In the genomic region with DNA sequence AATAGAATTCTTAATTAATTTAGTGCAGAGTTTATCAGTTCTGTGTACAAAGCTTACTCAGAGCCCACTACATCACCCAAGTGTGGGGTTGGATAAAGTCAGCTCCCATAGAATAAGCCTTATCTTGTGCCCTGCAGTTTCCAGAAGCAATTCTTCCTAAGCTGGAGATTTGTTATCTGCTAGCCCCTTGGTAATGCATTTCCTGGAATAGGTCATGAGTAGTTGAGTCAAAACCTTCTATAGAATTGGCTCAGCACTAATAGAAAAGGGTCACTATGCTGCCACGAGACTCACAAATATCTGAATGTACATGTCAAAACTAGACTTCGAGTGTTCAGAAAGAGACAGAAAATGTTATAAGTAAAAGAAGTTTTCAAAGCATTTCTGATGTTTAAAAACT, we compare ENCODE assay signal across 1 cellular context.
TF ChIP-seq lines count a peak whose summit lies in the region.

No MANE protein-coding gene starts in this region.

TF ChIP-seq in K562, 482 proteins besides CTCF, POLR2A, EP300 and RAD21 (continued from another document and continues in another):
- TF ChIP-seq, protein P1, sequence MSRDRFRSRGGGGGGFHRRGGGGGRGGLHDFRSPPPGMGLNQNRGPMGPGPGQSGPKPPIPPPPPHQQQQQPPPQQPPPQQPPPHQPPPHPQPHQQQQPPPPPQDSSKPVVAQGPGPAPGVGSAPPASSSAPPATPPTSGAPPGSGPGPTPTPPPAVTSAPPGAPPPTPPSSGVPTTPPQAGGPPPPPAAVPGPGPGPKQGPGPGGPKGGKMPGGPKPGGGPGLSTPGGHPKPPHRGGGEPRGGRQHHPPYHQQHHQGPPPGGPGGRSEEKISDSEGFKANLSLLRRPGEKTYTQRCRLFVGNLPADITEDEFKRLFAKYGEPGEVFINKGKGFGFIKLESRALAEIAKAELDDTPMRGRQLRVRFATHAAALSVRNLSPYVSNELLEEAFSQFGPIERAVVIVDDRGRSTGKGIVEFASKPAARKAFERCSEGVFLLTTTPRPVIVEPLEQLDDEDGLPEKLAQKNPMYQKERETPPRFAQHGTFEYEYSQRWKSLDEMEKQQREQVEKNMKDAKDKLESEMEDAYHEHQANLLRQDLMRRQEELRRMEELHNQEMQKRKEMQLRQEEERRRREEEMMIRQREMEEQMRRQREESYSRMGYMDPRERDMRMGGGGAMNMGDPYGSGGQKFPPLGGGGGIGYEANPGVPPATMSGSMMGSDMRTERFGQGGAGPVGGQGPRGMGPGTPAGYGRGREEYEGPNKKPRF (IDR thresholded peaks at IDR 0.05; ENCODE audit: low read depth, low read length) = no peak
- TF ChIP-seq, protein P2, sequence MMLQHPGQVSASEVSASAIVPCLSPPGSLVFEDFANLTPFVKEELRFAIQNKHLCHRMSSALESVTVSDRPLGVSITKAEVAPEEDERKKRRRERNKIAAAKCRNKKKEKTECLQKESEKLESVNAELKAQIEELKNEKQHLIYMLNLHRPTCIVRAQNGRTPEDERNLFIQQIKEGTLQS (IDR thresholded peaks at IDR 0.05) = peak; percentile 94
- TF ChIP-seq, protein P2 (CRISPR knock-in tag; conservative IDR thresholded peaks at IDR 0.05) = no peak
- peak; percentile 93 for TF ChIP-seq HMGN3 (IDR thresholded peaks at IDR 0.05; ENCODE audit: borderline replicate concordance, extremely low read depth, insufficient read length, low read depth, low read length)
- peak; percentile 97 for TF ChIP-seq TCF3 (CRISPR knock-in tag; IDR thresholded peaks at IDR 0.05)
- TF ChIP-seq, protein P3, sequence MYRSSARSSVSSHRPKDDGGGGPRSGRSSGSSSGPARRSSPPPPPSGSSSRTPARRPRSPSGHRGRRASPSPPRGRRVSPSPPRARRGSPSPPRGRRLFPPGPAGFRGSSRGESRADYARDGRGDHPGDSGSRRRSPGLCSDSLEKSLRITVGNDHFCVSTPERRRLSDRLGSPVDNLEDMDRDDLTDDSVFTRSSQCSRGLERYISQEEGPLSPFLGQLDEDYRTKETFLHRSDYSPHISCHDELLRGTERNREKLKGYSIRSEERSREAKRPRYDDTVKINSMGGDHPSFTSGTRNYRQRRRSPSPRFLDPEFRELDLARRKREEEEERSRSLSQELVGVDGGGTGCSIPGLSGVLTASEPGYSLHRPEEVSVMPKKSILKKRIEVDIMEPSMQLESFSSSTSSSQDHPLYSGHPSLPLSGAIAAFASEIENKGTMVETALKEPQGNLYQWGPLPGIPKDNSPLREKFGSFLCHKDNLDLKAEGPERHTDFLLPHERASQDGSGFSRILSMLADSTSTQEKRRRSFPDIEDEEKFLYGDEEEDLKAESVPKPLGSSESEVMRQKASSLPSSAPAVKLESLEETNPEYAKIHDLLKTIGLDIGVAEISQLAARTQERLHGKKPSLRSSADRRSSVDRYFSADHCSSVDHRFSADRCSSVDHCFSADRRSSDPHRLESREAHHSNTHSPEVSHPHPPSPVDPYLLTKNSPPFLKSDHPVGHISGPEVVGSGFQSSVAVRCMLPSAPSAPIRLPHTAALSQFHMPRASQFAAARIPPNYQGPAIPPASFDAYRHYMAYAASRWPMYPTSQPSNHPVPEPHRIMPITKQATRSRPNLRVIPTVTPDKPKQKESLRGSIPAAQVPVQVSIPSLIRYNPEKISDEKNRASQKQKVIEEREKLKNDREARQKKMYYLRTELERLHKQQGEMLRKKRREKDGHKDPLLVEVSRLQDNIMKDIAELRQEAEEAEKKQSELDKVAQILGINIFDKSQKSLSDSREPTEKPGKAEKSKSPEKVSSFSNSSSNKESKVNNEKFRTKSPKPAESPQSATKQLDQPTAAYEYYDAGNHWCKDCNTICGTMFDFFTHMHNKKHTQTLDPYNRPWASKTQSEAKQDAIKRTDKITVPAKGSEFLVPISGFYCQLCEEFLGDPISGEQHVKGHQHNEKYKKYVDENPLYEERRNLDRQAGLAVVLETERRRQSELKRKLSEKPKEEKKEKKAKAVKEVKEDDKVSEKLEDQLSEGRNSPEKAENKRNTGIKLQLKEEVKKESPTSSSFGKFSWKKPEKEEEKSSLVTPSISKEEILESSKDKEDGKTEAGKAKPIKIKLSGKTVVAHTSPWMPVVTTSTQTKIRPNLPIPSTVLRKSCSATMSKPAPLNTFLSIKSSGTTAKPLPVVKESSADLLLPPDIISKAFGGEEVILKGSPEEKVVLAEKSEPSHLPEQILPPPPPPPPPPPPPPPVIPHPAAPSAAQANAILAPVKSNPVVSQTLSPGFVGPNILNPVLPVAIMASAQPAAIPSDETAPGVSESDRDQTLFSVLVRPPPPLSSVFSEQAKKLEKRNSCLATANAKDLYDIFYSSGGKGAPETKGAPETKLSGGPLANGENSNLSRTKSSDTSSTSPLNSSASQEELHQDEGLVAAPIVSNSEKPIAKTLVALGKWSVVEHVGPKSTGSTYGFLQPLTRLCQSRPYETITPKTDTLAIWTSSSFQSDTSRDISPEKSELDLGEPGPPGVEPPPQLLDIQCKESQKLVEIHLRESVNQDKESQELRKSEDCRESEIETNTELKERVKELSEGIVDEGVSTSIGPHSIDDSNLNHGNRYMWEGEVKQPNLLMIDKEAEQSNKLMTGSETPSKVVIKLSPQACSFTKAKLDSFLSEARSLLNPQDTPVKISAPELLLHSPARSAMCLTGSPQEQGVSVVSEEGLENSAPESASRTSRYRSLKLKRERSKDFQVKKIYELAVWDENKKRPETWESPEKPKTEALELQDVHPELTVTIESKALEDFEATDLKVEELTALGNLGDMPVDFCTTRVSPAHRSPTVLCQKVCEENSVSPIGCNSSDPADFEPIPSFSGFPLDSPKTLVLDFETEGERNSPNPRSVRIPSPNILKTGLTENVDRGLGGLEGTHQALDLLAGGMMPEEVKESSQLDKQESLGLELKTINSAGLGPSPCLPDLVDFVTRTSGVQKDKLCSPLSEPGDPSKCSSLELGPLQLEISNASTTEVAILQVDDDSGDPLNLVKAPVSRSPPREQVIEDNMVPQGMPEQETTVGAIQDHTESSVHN (IDR thresholded peaks at IDR 0.05; ENCODE audit: borderline replicate concordance in 1 of 2, low read depth in 1 of 2) = 0 out of 4 replicates have a peak, but pooled peaks of 1 of the 2 experiments have one; percentile 30
- peak; percentile 84 for TF ChIP-seq MYNN (IDR thresholded peaks at IDR 0.05)
- no peak for TF ChIP-seq MYNN (CRISPR knock-in tag; IDR thresholded peaks at IDR 0.05)
- TF ChIP-seq SMARCA4 (IDR thresholded peaks at IDR 0.05) = peak; percentile 100
- TF ChIP-seq, protein P4, sequence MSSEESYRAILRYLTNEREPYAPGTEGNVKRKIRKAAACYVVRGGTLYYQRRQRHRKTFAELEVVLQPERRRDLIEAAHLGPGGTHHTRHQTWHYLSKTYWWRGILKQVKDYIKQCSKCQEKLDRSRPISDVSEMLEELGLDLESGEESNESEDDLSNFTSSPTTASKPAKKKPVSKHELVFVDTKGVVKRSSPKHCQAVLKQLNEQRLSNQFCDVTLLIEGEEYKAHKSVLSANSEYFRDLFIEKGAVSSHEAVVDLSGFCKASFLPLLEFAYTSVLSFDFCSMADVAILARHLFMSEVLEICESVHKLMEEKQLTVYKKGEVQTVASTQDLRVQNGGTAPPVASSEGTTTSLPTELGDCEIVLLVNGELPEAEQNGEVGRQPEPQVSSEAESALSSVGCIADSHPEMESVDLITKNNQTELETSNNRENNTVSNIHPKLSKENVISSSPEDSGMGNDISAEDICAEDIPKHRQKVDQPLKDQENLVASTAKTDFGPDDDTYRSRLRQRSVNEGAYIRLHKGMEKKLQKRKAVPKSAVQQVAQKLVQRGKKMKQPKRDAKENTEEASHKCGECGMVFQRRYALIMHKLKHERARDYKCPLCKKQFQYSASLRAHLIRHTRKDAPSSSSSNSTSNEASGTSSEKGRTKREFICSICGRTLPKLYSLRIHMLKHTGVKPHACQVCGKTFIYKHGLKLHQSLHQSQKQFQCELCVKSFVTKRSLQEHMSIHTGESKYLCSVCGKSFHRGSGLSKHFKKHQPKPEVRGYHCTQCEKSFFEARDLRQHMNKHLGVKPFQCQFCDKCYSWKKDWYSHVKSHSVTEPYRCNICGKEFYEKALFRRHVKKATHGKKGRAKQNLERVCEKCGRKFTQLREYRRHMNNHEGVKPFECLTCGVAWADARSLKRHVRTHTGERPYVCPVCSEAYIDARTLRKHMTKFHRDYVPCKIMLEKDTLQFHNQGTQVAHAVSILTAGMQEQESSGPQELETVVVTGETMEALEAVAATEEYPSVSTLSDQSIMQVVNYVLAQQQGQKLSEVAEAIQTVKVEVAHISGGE (CRISPR knock-in tag; IDR thresholded peaks at IDR 0.05) = peak in 1 of 3 experiments; percentile 57; a peak in 1 of 6 replicates
- peak; percentile 92 for TF ChIP-seq JUN (IDR thresholded peaks at IDR 0.05; ENCODE audit: borderline replicate concordance, low read depth, low read length)
- TF ChIP-seq JUN (CRISPR knock-in tag; IDR thresholded peaks at IDR 0.05; ENCODE audit: borderline replicate concordance) = no peak
- TF ChIP-seq, protein P5, sequence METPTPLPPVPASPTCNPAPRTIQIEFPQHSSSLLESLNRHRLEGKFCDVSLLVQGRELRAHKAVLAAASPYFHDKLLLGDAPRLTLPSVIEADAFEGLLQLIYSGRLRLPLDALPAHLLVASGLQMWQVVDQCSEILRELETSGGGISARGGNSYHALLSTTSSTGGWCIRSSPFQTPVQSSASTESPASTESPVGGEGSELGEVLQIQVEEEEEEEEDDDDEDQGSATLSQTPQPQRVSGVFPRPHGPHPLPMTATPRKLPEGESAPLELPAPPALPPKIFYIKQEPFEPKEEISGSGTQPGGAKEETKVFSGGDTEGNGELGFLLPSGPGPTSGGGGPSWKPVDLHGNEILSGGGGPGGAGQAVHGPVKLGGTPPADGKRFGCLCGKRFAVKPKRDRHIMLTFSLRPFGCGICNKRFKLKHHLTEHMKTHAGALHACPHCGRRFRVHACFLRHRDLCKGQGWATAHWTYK (CRISPR knock-in tag; IDR thresholded peaks at IDR 0.05) = peak; percentile 23; the same call in 1 of the 2 replicates
- TF ChIP-seq SMARCE1 (IDR thresholded peaks at IDR 0.05) = peak; percentile 99
- no peak for TF ChIP-seq SPI1 (IDR thresholded peaks at IDR 0.05; ENCODE audit: borderline replicate concordance, low read depth, low read length)
- TF ChIP-seq CBFA2T2 (conservative IDR thresholded peaks at IDR 0.05) = peak; percentile 98
- TF ChIP-seq KLF16 (IDR thresholded peaks at IDR 0.05) = peak; percentile 97
- TF ChIP-seq TCF7 (IDR thresholded peaks at IDR 0.05; ENCODE audit: borderline replicate concordance) = peak; percentile 61; the same call in 1 of the 2 replicates
- peak in 1 of 2 experiments; percentile 90; a peak in 2 of 4 replicates for TF ChIP-seq FOXA3 (CRISPR knock-in tag; conservative IDR thresholded peaks at IDR 0.05 in 1 of 2, IDR thresholded peaks at IDR 0.05 in 1 of 2)
- no peak for TF ChIP-seq SUPT5H (IDR thresholded peaks at IDR 0.05)
- TF ChIP-seq, protein P6, sequence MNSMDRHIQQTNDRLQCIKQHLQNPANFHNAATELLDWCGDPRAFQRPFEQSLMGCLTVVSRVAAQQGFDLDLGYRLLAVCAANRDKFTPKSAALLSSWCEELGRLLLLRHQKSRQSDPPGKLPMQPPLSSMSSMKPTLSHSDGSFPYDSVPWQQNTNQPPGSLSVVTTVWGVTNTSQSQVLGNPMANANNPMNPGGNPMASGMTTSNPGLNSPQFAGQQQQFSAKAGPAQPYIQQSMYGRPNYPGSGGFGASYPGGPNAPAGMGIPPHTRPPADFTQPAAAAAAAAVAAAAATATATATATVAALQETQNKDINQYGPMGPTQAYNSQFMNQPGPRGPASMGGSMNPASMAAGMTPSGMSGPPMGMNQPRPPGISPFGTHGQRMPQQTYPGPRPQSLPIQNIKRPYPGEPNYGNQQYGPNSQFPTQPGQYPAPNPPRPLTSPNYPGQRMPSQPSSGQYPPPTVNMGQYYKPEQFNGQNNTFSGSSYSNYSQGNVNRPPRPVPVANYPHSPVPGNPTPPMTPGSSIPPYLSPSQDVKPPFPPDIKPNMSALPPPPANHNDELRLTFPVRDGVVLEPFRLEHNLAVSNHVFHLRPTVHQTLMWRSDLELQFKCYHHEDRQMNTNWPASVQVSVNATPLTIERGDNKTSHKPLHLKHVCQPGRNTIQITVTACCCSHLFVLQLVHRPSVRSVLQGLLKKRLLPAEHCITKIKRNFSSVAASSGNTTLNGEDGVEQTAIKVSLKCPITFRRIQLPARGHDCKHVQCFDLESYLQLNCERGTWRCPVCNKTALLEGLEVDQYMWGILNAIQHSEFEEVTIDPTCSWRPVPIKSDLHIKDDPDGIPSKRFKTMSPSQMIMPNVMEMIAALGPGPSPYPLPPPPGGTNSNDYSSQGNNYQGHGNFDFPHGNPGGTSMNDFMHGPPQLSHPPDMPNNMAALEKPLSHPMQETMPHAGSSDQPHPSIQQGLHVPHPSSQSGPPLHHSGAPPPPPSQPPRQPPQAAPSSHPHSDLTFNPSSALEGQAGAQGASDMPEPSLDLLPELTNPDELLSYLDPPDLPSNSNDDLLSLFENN (IDR thresholded peaks at IDR 0.05; ENCODE audit: low read depth in 2 of 2, low read length in 2 of 2) = peak in 1 of 2 experiments; percentile 93; a peak in 2 of 4 replicates
- TF ChIP-seq ZNF583 (CRISPR knock-in tag; IDR thresholded peaks at IDR 0.05) = peak; percentile 71; the same call in 1 of the 2 replicates
- TF ChIP-seq PHB2 (IDR thresholded peaks at IDR 0.05; ENCODE audit: low read depth) = peak; percentile 87
- peak; percentile 35; the same call in 1 of the 2 replicates for TF ChIP-seq NR2C1 (IDR thresholded peaks at IDR 0.05)
- peak; percentile 81 for TF ChIP-seq NR2C1 (tag; IDR thresholded peaks at IDR 0.05)
- no peak for TF ChIP-seq ZFP1 (CRISPR knock-in tag; IDR thresholded peaks at IDR 0.05)
- TF ChIP-seq, protein P7, sequence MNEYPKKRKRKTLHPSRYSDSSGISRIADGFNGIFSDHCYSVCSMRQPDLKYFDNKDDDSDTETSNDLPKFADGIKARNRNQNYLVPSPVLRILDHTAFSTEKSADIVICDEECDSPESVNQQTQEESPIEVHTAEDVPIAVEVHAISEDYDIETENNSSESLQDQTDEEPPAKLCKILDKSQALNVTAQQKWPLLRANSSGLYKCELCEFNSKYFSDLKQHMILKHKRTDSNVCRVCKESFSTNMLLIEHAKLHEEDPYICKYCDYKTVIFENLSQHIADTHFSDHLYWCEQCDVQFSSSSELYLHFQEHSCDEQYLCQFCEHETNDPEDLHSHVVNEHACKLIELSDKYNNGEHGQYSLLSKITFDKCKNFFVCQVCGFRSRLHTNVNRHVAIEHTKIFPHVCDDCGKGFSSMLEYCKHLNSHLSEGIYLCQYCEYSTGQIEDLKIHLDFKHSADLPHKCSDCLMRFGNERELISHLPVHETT (CRISPR knock-in tag; conservative IDR thresholded peaks at IDR 0.05 in 1 of 2, IDR thresholded peaks at IDR 0.05 in 1 of 2) = 0 out of 4 replicates have a peak, but pooled peaks of 1 of the 2 experiments have one; percentile 19
- TF ChIP-seq GATAD2B (IDR thresholded peaks at IDR 0.05; ENCODE audit: borderline replicate concordance) = peak; percentile 99
- TF ChIP-seq POLR2AphosphoS5 (IDR thresholded peaks at IDR 0.05; ENCODE audit: control insufficient read depth, insufficient read depth, low read depth, low read length) = peak; percentile 93
- TF ChIP-seq BCOR (IDR thresholded peaks at IDR 0.05) = peak; percentile 61; the same call in 1 of the 2 replicates
- TF ChIP-seq MBD2 (IDR thresholded peaks at IDR 0.05; ENCODE audit: borderline replicate concordance, low read depth) = peak; percentile 82
- TF ChIP-seq, protein P8, sequence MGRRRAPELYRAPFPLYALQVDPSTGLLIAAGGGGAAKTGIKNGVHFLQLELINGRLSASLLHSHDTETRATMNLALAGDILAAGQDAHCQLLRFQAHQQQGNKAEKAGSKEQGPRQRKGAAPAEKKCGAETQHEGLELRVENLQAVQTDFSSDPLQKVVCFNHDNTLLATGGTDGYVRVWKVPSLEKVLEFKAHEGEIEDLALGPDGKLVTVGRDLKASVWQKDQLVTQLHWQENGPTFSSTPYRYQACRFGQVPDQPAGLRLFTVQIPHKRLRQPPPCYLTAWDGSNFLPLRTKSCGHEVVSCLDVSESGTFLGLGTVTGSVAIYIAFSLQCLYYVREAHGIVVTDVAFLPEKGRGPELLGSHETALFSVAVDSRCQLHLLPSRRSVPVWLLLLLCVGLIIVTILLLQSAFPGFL (CRISPR knock-in tag; IDR thresholded peaks at IDR 0.05) = no peak
